Comparison of ENCODE assay signal across 14 cellular contexts in the genomic region with DNA sequence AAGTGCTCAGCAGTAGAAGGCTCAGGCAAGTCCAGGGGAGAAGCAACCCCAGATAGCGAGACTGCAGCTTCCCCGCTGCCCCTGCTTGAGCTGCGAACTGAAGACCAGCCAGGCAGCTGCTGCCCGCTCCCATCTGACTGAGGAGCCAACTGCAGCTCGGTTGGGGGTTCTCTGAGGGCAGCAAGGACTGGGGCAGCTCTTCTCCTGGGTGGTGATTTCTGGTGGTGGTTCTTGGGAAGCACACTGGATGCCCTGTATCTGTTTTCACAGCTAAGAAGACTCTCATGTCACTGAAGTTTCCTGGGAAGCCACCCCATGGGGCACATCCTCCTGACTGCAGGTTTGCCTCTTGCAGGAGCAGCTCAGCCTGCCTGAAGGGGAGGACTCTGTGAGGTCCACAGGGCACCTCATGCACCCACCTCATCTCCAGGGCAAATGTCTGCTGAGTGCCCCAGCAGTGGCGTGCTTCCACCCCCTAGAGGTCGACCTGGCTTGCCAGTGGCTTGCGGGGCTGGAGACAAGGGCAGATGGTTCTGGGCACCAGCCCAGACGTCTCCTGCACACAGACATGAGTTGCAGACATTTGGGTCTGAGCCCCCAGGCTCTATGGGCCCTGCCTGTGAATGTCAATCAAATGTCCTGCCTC.
DNase-seq lines count a peak whose midpoint lies in the region; ATAC-seq and TF ChIP-seq lines count a peak whose summit lies in the region.
"Had no signal": no experiment of that assay in that cellular context is flagged by ENCODE, and none has a peak within 500 bp of the region (broad histone marks: within the 10 kb centered on the region; RNA-seq: fewer than 3 reads in every experiment).

No MANE protein-coding gene starts in this region.

- H3K4me3 ChIP-seq in DOHH2 (ENCODE audit: low read length) (no peak overlapping the region), neural cell (ENCODE audit: low read length) (no peak overlapping the region)
- H3K4me3 ChIP-seq: GM12878, transverse colon had no signal

- H3K9ac ChIP-seq in neural cell (ENCODE audit: low read length), result no peak overlapping the region

- H3F3A ChIP-seq in DOHH2 (ENCODE audit: control insufficient read depth, insufficient read depth) (no peaks in the 10 kb centered on the region), neural cell (ENCODE audit: insufficient read depth, low read length, poor library complexity, severe bottlenecking) (no peaks in the 10 kb centered on the region)

- peak; percentile 17 for TF ChIP-seq RAD21 in neural cell (conservative IDR thresholded peaks at IDR 0.05)

- H3K27me3 Mint-ChIP-seq in CD14-positive monocyte (ENCODE audit: low read depth in 3 of 3), result peaks cover 6 to 8% (median 8%) of the 10 kb centered on the region in 3 donors

- no peak overlapping the region for H2AFZ ChIP-seq in neural cell (ENCODE audit: low read depth, low read length)

- H3K4me1 Mint-ChIP-seq in CD14-positive monocyte, result no peaks in the 10 kb centered on the region
- H3K4me1 Mint-ChIP-seq: activated naive CD4-positive, alpha-beta T cell treated with anti-CD3 and anti-CD28 coated beads, Interleukin-2, amount 50 U/mL, for 24 hours had no signal

- peak; percentile 43 for TF ChIP-seq CTCF in DOHH2 (IDR thresholded peaks at IDR 0.05; ENCODE audit: low read depth, low read length, poor library complexity, severe bottlenecking)
- peak; percentile 48 for TF ChIP-seq CTCF in VCaP (conservative IDR thresholded peaks at IDR 0.05)
- TF ChIP-seq CTCF in neural cell (IDR thresholded peaks at IDR 0.05; ENCODE audit: poor library complexity, severe bottlenecking), result peak; percentile 35
- no peak for TF ChIP-seq CTCF in CD14-positive monocyte (IDR thresholded peaks at IDR 0.05)

- DNase-seq in HT-29 (ENCODE audit: low spot score) (peak; percentile 1), CD14-positive monocyte (ENCODE audit: low spot score) (no peak), NOMO-1 treated with dmso at 0.1 percent for 144 hours (lab: John Stamatoyannopoulos, UW; ENCODE audit: unreplicated experiment) (no peak)
- DNase-seq: activated CD8-positive, alpha-beta memory T cell treated with anti-CD3 and anti-CD28 coated beads for 24 hours; KG1; NCI-H82; transverse colon had no signal

- H4K20me1 ChIP-seq in DOHH2 (ENCODE audit: control insufficient read depth, insufficient read depth, low read depth, low read length) (no peaks in the 10 kb centered on the region), neural cell (ENCODE audit: insufficient read depth) (no peaks in the 10 kb centered on the region)

- H3K27me3 ChIP-seq in DOHH2 (ENCODE audit: control insufficient read depth, low read length) (peaks cover 3% of the 10 kb centered on the region; the same call in 1 of the 2 replicates), neural cell (ENCODE audit: insufficient read depth, low read depth, low read length) (no peaks in the 10 kb centered on the region)
- H3K27me3 ChIP-seq: transverse colon had no signal

- TF ChIP-seq EP300 in neural cell (conservative IDR thresholded peaks at IDR 0.05; ENCODE audit: poor library complexity, severe bottlenecking), result no peak

- H3K4me2 ChIP-seq in DOHH2 (ENCODE audit: low read length) (no peak overlapping the region), neural cell (ENCODE audit: low read length) (no peak overlapping the region)

- intact Hi-C loops in CD14-positive monocyte (cut with micrococcal nuclease), result no loop called here

- ATAC-seq in HG02571 (IDR thresholded peaks at IDR 0.05; ENCODE audit: unreplicated experiment) (no peak), GM19463 (IDR thresholded peaks at IDR 0.05; ENCODE audit: unreplicated experiment) (no peak)
- ATAC-seq: GM12878 had no signal

- no peaks in the 10 kb centered on the region for H3K36me3 Mint-ChIP-seq in CD14-positive monocyte
- H3K36me3 Mint-ChIP-seq: activated naive CD4-positive, alpha-beta T cell treated with anti-CD3 and anti-CD28 coated beads, Interleukin-2, amount 50 U/mL, for 24 hours had no signal

- peak overlapping the region in 1 of 7 donors; percentile 31 for H3K27ac Mint-ChIP-seq in CD14-positive monocyte
- H3K27ac Mint-ChIP-seq: activated naive CD4-positive, alpha-beta T cell treated with anti-CD3 and anti-CD28 coated beads, Interleukin-2, amount 50 U/mL, for 24 hours had no signal

- no peak overlapping the region for H3K27ac ChIP-seq in DOHH2 (ENCODE audit: low read depth, low read length)
- H3K27ac ChIP-seq in VCaP, result no peak overlapping the region
- H3K27ac ChIP-seq in neural cell (ENCODE audit: low read length), result no peak overlapping the region
- H3K27ac ChIP-seq: transverse colon had no signal

- no peaks in the 10 kb centered on the region for H3K9me2 ChIP-seq in DOHH2 (replicated peaks; ENCODE audit: control insufficient read depth, low read length)
- no peaks in the 10 kb centered on the region for H3K9me2 ChIP-seq in neural cell (ENCODE audit: insufficient read depth, low read length)

- H3K9me3 ChIP-seq in DOHH2 (ENCODE audit: control insufficient read depth, insufficient read depth, low read length) (no peaks in the 10 kb centered on the region), neural cell (ENCODE audit: low read length) (no peaks in the 10 kb centered on the region)
- H3K9me3 ChIP-seq: transverse colon had no signal

- H3K79me2 ChIP-seq in DOHH2 (ENCODE audit: control insufficient read depth, low read length) (no peaks in the 10 kb centered on the region), neural cell (replicated peaks; ENCODE audit: insufficient read depth, low read length) (no peaks in the 10 kb centered on the region)

- H3K36me3 ChIP-seq in DOHH2 (ENCODE audit: control insufficient read depth, low read length) (no peaks in the 10 kb centered on the region), neural cell (ENCODE audit: insufficient read depth, low read length) (no peaks in the 10 kb centered on the region)
- H3K36me3 ChIP-seq: transverse colon had no signal

- no peaks in the 10 kb centered on the region for H3K4me1 ChIP-seq in DOHH2 (ENCODE audit: control insufficient read depth, low read length)
- H3K4me1 ChIP-seq: transverse colon had no signal

- no peak overlapping the region for H3K4me3 Mint-ChIP-seq in CD14-positive monocyte
- H3K4me3 Mint-ChIP-seq: activated naive CD4-positive, alpha-beta T cell treated with anti-CD3 and anti-CD28 coated beads, Interleukin-2, amount 50 U/mL, for 24 hours had no signal

- no peaks in the 10 kb centered on the region for H3K9me3 Mint-ChIP-seq in CD14-positive monocyte
- H3K9me3 Mint-ChIP-seq: activated naive CD4-positive, alpha-beta T cell treated with anti-CD3 and anti-CD28 coated beads, Interleukin-2, amount 50 U/mL, for 24 hours had no signal

TF ChIP-seq in neural cell, 6 proteins besides CTCF, POLR2A, EP300 and RAD21:
- TF ChIP-seq EZH2 (IDR thresholded peaks at IDR 0.05; ENCODE audit: borderline replicate concordance, insufficient read depth, low read length, poor library complexity, severe bottlenecking), result no peak
- TF ChIP-seq TAF1 (IDR thresholded peaks at IDR 0.05; ENCODE audit: low read depth), result no peak
- TF ChIP-seq MXI1 (conservative IDR thresholded peaks at IDR 0.05; ENCODE audit: poor library complexity, severe bottlenecking), result no peak
- TF ChIP-seq SMC3 (conservative IDR thresholded peaks at IDR 0.05; ENCODE audit: poor library complexity), result no peak
- TF ChIP-seq POLR2AphosphoS5 (IDR thresholded peaks at IDR 0.05), result no peak
- TF ChIP-seq, protein P1, sequence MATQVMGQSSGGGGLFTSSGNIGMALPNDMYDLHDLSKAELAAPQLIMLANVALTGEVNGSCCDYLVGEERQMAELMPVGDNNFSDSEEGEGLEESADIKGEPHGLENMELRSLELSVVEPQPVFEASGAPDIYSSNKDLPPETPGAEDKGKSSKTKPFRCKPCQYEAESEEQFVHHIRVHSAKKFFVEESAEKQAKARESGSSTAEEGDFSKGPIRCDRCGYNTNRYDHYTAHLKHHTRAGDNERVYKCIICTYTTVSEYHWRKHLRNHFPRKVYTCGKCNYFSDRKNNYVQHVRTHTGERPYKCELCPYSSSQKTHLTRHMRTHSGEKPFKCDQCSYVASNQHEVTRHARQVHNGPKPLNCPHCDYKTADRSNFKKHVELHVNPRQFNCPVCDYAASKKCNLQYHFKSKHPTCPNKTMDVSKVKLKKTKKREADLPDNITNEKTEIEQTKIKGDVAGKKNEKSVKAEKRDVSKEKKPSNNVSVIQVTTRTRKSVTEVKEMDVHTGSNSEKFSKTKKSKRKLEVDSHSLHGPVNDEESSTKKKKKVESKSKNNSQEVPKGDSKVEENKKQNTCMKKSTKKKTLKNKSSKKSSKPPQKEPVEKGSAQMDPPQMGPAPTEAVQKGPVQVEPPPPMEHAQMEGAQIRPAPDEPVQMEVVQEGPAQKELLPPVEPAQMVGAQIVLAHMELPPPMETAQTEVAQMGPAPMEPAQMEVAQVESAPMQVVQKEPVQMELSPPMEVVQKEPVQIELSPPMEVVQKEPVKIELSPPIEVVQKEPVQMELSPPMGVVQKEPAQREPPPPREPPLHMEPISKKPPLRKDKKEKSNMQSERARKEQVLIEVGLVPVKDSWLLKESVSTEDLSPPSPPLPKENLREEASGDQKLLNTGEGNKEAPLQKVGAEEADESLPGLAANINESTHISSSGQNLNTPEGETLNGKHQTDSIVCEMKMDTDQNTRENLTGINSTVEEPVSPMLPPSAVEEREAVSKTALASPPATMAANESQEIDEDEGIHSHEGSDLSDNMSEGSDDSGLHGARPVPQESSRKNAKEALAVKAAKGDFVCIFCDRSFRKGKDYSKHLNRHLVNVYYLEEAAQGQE (IDR thresholded peaks at IDR 0.05; ENCODE audit: borderline replicate concordance), result no peak
